9 cellular contexts compared by ENCODE assay signal in genomic region chr11:86183694-86184093, GRCh38.
DNase-seq lines count a peak whose midpoint lies in the region; ATAC-seq and TF ChIP-seq lines count a peak whose summit lies in the region.
"Had no signal": no experiment of that assay in that cellular context is flagged by ENCODE, and none has a peak within 500 bp of the region (broad histone marks: within the 10 kb centered on the region; RNA-seq: fewer than 3 reads in every experiment).

No MANE protein-coding gene starts in this region.

- H3K9me3 ChIP-seq in OCI-LY3 (ENCODE audit: insufficient read depth, low read length) = no peaks in the 10 kb centered on the region; the same call in 1 of the 2 replicates
- no peaks in the 10 kb centered on the region for H3K9me3 ChIP-seq in esophagus (ENCODE audit: control insufficient read depth in 2 of 2, insufficient read depth in 1 of 2, low read depth in 1 of 2, low read length in 1 of 2)

- peak overlapping the region; percentile 66; the same call in 1 of the 2 replicates for H2AFZ ChIP-seq in OCI-LY3 (ENCODE audit: low read depth, low read length)

- H3K9ac ChIP-seq in OCI-LY3 (ENCODE audit: low read length) = no peak overlapping the region

- DNase-seq in activated T-cell treated with anti-CD3 and anti-CD28 coated beads for 48 hours (ENCODE audit: low read depth) (peak; percentile 29), ureter (ENCODE audit: low spot score) (no peak), superior temporal gyrus (ENCODE audit: extremely low spot score) (no peak)
- DNase-seq in activated T-cell treated with anti-CD3 and anti-CD28 coated beads, Interleukin-2, amount 50 U/mL, for 1 hour = no peak
- peak; percentile 16 to 38 for DNase-seq in stimulated activated CD8-positive, alpha-beta memory T cell treated with anti-CD3 and anti-CD28 coated beads, Interleukin-7, amount 100 ng/mL, for 4 hours (ENCODE audit: low read depth in 2 of 2)
- DNase-seq: NCI-H748 treated with DMSO at 0.1 percent for 48 hours had no signal

- no peak for ATAC-seq in GM21786 (IDR thresholded peaks at IDR 0.05; ENCODE audit: unreplicated experiment)

- no peak overlapping the region for H3K27ac ChIP-seq in OCI-LY3 (ENCODE audit: low read length)
- H3K27ac ChIP-seq in esophagus (ENCODE audit: low read depth in 2 of 2, low read length in 1 of 2) = peak overlapping the region; percentile 3 to 26

- H3K36me3 ChIP-seq in OCI-LY3 (replicated peaks; ENCODE audit: low read depth, low read length) = no peaks in the 10 kb centered on the region
- no peaks in the 10 kb centered on the region for H3K36me3 ChIP-seq in esophagus (ENCODE audit: control insufficient read depth in 2 of 2, insufficient read depth in 2 of 2, low read length in 1 of 2)

- H4K20me1 ChIP-seq in OCI-LY3 (ENCODE audit: insufficient read depth, low read length) = no peaks in the 10 kb centered on the region

- 0 out of 2 replicates have a peak overlapping the region, but pooled peaks have one; percentile 21 for H3K4me2 ChIP-seq in OCI-LY3 (ENCODE audit: low read length)

- H3K79me2 ChIP-seq in OCI-LY3 (ENCODE audit: low read length) = no peaks in the 10 kb centered on the region

- peaks cover 24% of the 10 kb centered on the region for H3K4me1 ChIP-seq in OCI-LY3 (ENCODE audit: low read length)
- peaks cover 0 to 2% of the 10 kb centered on the region in 2 donors for H3K4me1 ChIP-seq in esophagus (ENCODE audit: control insufficient read depth in 2 of 2, insufficient read depth in 2 of 2, low read length in 1 of 2)

- TF ChIP-seq CTCF in OCI-LY3 (IDR thresholded peaks at IDR 0.05; ENCODE audit: low read depth, low read length) = no peak

- H3K4me3 ChIP-seq in OCI-LY3 (ENCODE audit: low read length) (no peak overlapping the region), esophagus (ENCODE audit: low read depth in 1 of 2, low read length in 2 of 2) (no peak overlapping the region)

- WGBS in esophagus, 2 donors = 60 to 69% methylated on average over 2 of the region's 2 CpGs

- H3K27me3 ChIP-seq in OCI-LY3 (ENCODE audit: low read depth, low read length) = 0 out of 2 replicates have a peak, but pooled peaks cover 3% of the 10 kb centered on the region
- H3K27me3 ChIP-seq in esophagus (ENCODE audit: control insufficient read depth in 1 of 2, insufficient read depth in 2 of 2, low read length in 2 of 2) = no peaks in the 10 kb centered on the region

Comparison
In these comparisons a context has a peak if more than half of its experiments do, and no peak if none do; other contexts are left out.
1. DNase-seq: peak in activated T-cell treated with anti-CD3 and anti-CD28 coated beads for 48 hours (single experiment) and stimulated activated CD8-positive, alpha-beta memory T cell treated with anti-CD3 and anti-CD28 coated beads, Interleukin-7, amount 100 ng/mL, for 4 hours (2 of 2); none in activated T-cell treated with anti-CD3 and anti-CD28 coated beads, Interleukin-2, amount 50 U/mL, for 1 hour (single experiment), ureter (single experiment) and superior temporal gyrus (single experiment).